21 cellular contexts compared by ENCODE assay signal in genomic region chr12:86226481-86226880, GRCh38. TPM values are rescaled to one million over a fixed set of nuclear protein-coding genes. Genes with fewer than 3 reads are reported as not detected.
A peak's percentile ranks its signal among the peaks of the same experiment; 100 is the strongest.
DNase-seq lines count a peak whose midpoint lies in the region; ATAC-seq and TF ChIP-seq lines count a peak whose summit lies in the region.
"Had no signal": no experiment of that assay in that cellular context is flagged by ENCODE, and none has a peak within 500 bp of the region (broad histone marks: within the 10 kb centered on the region; RNA-seq: fewer than 3 reads in every experiment).

No MANE protein-coding gene starts in this region.

- peaks cover 35% of the 10 kb centered on the region for H3K9me3 Mint-ChIP-seq in mesothelial cell of epicardium

- TF ChIP-seq CTCF in epithelial cell of esophagus (IDR thresholded peaks at IDR 0.05; ENCODE audit: insufficient read depth, low read depth, low read length, missing control alignments) (no peak), mesothelial cell of epicardium (IDR thresholded peaks at IDR 0.05; ENCODE audit: unreplicated experiment) (no peak)

- no peak overlapping the region for H3K4me3 Mint-ChIP-seq in mesothelial cell of epicardium
- H3K4me3 Mint-ChIP-seq: CD14-positive monocyte; CD4-positive, alpha-beta T cell; CD8-positive, alpha-beta memory T cell; HFFc6 had no signal

- peaks cover 11% of the 10 kb centered on the region for H3K36me3 Mint-ChIP-seq in mesothelial cell of epicardium
- H3K36me3 Mint-ChIP-seq: CD14-positive monocyte; CD8-positive, alpha-beta memory T cell had no signal

- H3K4me3 ChIP-seq in epithelial cell of esophagus (ENCODE audit: low read length) = no peak overlapping the region
- H3K4me3 ChIP-seq: BLaER1 treated with 17β-estradiol and CSF1 and Interleukin-3, amounts not matched to agents 10 nM and 100 nM; GM12878; HAP-1 had no signal

- peak overlapping the region; percentile 71 for H3K27ac Mint-ChIP-seq in mesothelial cell of epicardium
- H3K27ac Mint-ChIP-seq: CD14-positive monocyte; CD4-positive, alpha-beta T cell; HFFc6 had no signal

- peaks cover 42% of the 10 kb centered on the region for H3K4me1 Mint-ChIP-seq in mesothelial cell of epicardium
- H3K4me1 Mint-ChIP-seq: CD14-positive monocyte; CD8-positive, alpha-beta memory T cell had no signal

- no peak for ATAC-seq in GM19023 (IDR thresholded peaks at IDR 0.05; ENCODE audit: unreplicated experiment)
- ATAC-seq: GM12878 had no signal

- H3K27me3 Mint-ChIP-seq in mesothelial cell of epicardium (ENCODE audit: low read depth) = no peaks in the 10 kb centered on the region
- H3K27me3 Mint-ChIP-seq: CD4-positive, alpha-beta T cell; CD8-positive, alpha-beta memory T cell had no signal

- DNase-seq in DMS53 (lab: John Stamatoyannopoulos, UW) (peak; percentile 16), DMS53 treated with DMSO at 0.1 percent for 48 hours (lab: John Stamatoyannopoulos, UW; ENCODE audit: unreplicated experiment) (no peak), epithelial cell of esophagus (ENCODE audit: low read depth) (peak; percentile 66), mesothelial cell of epicardium (ENCODE audit: low spot score in 2 of 2, unreplicated experiment in 2 of 2) (no peak), DMS153 (lab: John Stamatoyannopoulos, UW) (no peak)
- DNase-seq: ACHN; AML-193; BE2C; CD4-positive, alpha-beta T cell; CD8-positive, alpha-beta memory T cell; DMS 273 treated with DMSO at 0.1 percent for 48 hours; DMS79; EL; GDM1; GOT3; HFFc6 had no signal

RNA-seq across cellular contexts. Expression of gene MGAT4C, which starts 29.7 kb away (rescaled TPM):
- 1.4 to 1.8 TPM (median 1.6 TPM) in 3 replicates for total RNA-seq in mesothelial cell of epicardium
- total RNA-seq: CD4-positive, alpha-beta T cell; CD8-positive, alpha-beta memory T cell; GM12878; HFFc6 had no signal

Comparison
In these comparisons a context has a peak if more than half of its experiments do, and no peak if none do; other contexts are left out.
1. DNase-seq: peak in DMS53 (single experiment) and epithelial cell of esophagus (single experiment); none in DMS53 treated with DMSO at 0.1 percent for 48 hours (single experiment), mesothelial cell of epicardium (0 of 2) and DMS153 (single experiment).